27 cellular contexts compared by ENCODE assay signal in the genomic region with DNA sequence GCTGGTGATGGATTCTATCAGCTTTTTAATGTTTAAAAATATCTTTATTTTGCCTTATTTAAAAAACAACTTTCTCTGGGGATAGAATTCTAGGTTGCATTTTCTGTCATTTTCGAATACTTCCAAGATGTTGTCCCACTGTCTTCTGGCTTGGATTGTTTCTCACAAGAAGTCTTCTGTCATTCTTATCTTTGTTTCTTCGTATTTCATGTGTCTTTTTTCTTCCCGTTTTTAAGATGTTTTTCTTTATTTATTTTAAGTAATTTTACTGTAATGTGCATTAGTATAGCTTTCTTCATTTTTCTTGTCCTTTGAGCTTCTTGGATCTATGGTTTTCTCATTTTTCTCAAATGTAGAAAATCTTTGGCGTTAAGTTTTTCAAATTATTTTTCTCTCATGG.
"Had no signal": no experiment of that assay in that cellular context is flagged by ENCODE, and none has a peak within 500 bp of the region (broad histone marks: within the 10 kb centered on the region; RNA-seq: fewer than 3 reads in every experiment).

No MANE protein-coding gene starts in this region.

- H3K9me3 ChIP-seq: colonic mucosa, prostate gland, thyroid gland had no signal

- H3K27ac Mint-ChIP-seq: activated B cell treated with CpG ODN at 0.5 μM for 24 hours; activated naive CD8-positive, alpha-beta T cell; brain; naive thymus-derived CD4-positive, alpha-beta T cell; stimulated activated naive B cell treated with anti-CD40 and anti-IgM and Interleukin-4, amounts not matched to agents 10 μg/mL and 1 μg/mL and 100 μg/mL, for 72 hours had no signal

- H2AFZ ChIP-seq: hepatocyte had no signal

- H3K4me3 ChIP-seq: cardiac muscle cell, colonic mucosa, gastroesophageal sphincter, hepatocyte, ovary, prostate gland, stomach, thyroid gland, upper lobe of right lung had no signal

- FAIRE-seq: keratinocyte had no signal

- H3K36me3 ChIP-seq: colonic mucosa, ovary, prostate gland had no signal

- H3K4me1 ChIP-seq: colonic mucosa, gastroesophageal sphincter, prostate gland, thyroid gland, upper lobe of right lung had no signal

- H3K27ac ChIP-seq: cardiac muscle cell, colonic mucosa, gastroesophageal sphincter, hepatocyte, ovary, prostate gland, stomach, thyroid gland, upper lobe of right lung had no signal

- H3K27me3 ChIP-seq: cardiac muscle cell, colonic mucosa, gastroesophageal sphincter, hepatocyte, ovary, stomach, thyroid gland, upper lobe of right lung had no signal

- ATAC-seq: gastroesophageal sphincter; left colon; naive thymus-derived CD4-positive, alpha-beta T cell; stimulated activated naive B cell treated with anti-CD40 and anti-IgM and Interleukin-4, amounts not matched to agents 10 μg/mL and 1 μg/mL and 100 μg/mL, for 72 hours; upper lobe of right lung had no signal

- H3K4me1 Mint-ChIP-seq: activated B cell treated with CpG ODN at 0.5 μM for 24 hours, brain had no signal

- H3K4me2 ChIP-seq: hepatocyte had no signal

- H3K4me3 Mint-ChIP-seq: activated B cell treated with CpG ODN at 0.5 μM for 24 hours; activated naive CD8-positive, alpha-beta T cell; brain; naive thymus-derived CD4-positive, alpha-beta T cell; stimulated activated naive B cell treated with anti-CD40 and anti-IgM and Interleukin-4, amounts not matched to agents 10 μg/mL and 1 μg/mL and 100 μg/mL, for 72 hours had no signal

- H3K27me3 Mint-ChIP-seq: activated B cell treated with CpG ODN at 0.5 μM for 24 hours; activated naive CD8-positive, alpha-beta T cell; naive thymus-derived CD4-positive, alpha-beta T cell; stimulated activated naive B cell treated with anti-CD40 and anti-IgM and Interleukin-4, amounts not matched to agents 10 μg/mL and 1 μg/mL and 100 μg/mL, for 72 hours had no signal

- DNase-seq: activated B cell treated with CpG ODN at 0.5 μM for 24 hours; activated CD4-positive, alpha-beta T cell treated with anti-CD3 and anti-CD28 coated beads, Interleukin-2, amount 50 U/mL, for 1 hour; activated effector memory CD4-positive, alpha-beta T cell treated with Interleukin-2 at 50 U/mL for 16 hours; activated naive CD4-positive, alpha-beta T cell treated with Interleukin-2 at 50 U/mL for 16 hours; aorta; cerebellar nuclear complex; colonic mucosa; effector memory CD4-positive, alpha-beta T cell; left colon; mammary epithelial cell; midbrain; naive thymus-derived CD4-positive, alpha-beta T cell; ovary; stimulated activated CD4-positive, alpha-beta T cell treated with anti-CD3 and anti-CD28 coated beads, Interleukin-15, amount 100 ng/mL, for 24 hours; stimulated activated CD4-positive, alpha-beta T cell treated with anti-CD3 and anti-CD28 coated beads, Interleukin-2, amount 100 ng/mL, for 24 hours; stimulated activated naive B cell treated with anti-CD40 and anti-IgM and Interleukin-4, amounts not matched to agents 10 μg/mL and 1 μg/mL and 100 μg/mL, for 72 hours; stomach; T-helper 9 cell; thyroid gland; upper lobe of right lung had no signal
